ENCODE assay signal across 10 cellular contexts in the genomic region with DNA sequence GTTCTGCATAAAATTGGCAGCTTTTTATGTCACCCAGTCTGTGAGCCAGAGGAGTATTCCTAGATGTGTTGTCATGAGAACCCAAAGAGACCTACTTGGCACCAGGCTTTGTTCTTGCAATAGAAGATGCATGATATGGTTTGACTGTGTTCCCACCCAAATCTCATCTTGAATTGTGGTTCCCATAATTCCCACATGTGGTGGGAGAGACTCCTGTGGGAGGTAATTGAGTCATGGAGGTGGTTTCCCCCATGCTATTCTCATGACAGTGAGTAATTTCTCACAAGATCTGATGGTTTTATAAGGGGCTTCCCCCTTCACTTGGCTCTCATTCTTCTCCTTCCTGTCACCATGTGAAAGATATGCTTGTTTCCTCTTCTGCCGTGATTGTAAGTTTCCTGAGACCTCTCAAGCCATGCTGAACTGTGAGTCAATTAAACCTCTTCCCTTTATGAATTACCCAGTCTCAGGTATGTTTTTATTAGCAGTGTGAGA.
A peak's percentile ranks its signal among the peaks of the same experiment; 100 is the strongest.
DNase-seq lines count a peak whose midpoint lies in the region; ATAC-seq and TF ChIP-seq lines count a peak whose summit lies in the region.
"Had no signal": no experiment of that assay in that cellular context is flagged by ENCODE, and none has a peak within 500 bp of the region (broad histone marks: within the 10 kb centered on the region; RNA-seq: fewer than 3 reads in every experiment).

No MANE protein-coding gene starts in this region.

- H3K4me3 ChIP-seq in epithelial cell of esophagus (ENCODE audit: low read length) (no peak overlapping the region), uterus (no peak overlapping the region), stomach (no peak overlapping the region)

- H3K36me3 ChIP-seq in uterus (no peaks in the 10 kb centered on the region), stomach (no peaks in the 10 kb centered on the region)

- H3K4me1 ChIP-seq in uterus (no peaks in the 10 kb centered on the region), stomach (no peaks in the 10 kb centered on the region)

- ATAC-seq in GM18502 (IDR thresholded peaks at IDR 0.05; ENCODE audit: poor library complexity, unreplicated experiment) (peak; percentile 81), GM19463 (IDR thresholded peaks at IDR 0.05; ENCODE audit: unreplicated experiment) (peak; percentile 47), HG03439 (IDR thresholded peaks at IDR 0.05; ENCODE audit: unreplicated experiment) (peak; percentile 67), left lobe of liver (no peak)
- ATAC-seq: left colon had no signal

- intact Hi-C loops in uterus (cut with DNase I; ENCODE audit: low total_unique reads), result no loop called here
- intact Hi-C loops in stomach (cut with DNase I; ENCODE audit: low total_unique reads), result no loop called here

- 38 to 80% (median 63%) methylated on average over 1 of the region's 1 CpG for WGBS in stomach, 5 donors

- TF ChIP-seq POLR2A in uterus (IDR thresholded peaks at IDR 0.05), result no peak
- no peak for TF ChIP-seq POLR2A in stomach (IDR thresholded peaks at IDR 0.05)

- no peak for TF ChIP-seq EP300 in stomach (IDR thresholded peaks at IDR 0.05)

- H3K9me3 ChIP-seq in uterus (peaks cover 0 to 2% of the 10 kb centered on the region in 2 donors), stomach (peaks cover 0 to 15% (median 9%) of the 10 kb centered on the region in 4 donors)

- peak; percentile 22 for DNase-seq in epithelial cell of esophagus (ENCODE audit: low read depth)
- DNase-seq in NCI-H1694 treated with DMSO at 0.1 percent for 48 hours (lab: John Stamatoyannopoulos, UW), result no peak
- DNase-seq in uterus, result no peak
- no peak for DNase-seq in stomach
- DNase-seq in left lobe of liver (ENCODE audit: low spot score), result no peak
- DNase-seq: left colon, NCI-H345 had no signal

- H3K27ac ChIP-seq in uterus (no peak overlapping the region), stomach (no peak overlapping the region)

- H3K27me3 ChIP-seq in uterus (no peaks in the 10 kb centered on the region), stomach (no peaks in the 10 kb centered on the region)

- TF ChIP-seq CTCF in epithelial cell of esophagus (IDR thresholded peaks at IDR 0.05; ENCODE audit: insufficient read depth, low read depth, low read length, missing control alignments) (no peak), uterus (IDR thresholded peaks at IDR 0.05) (no peak), stomach (IDR thresholded peaks at IDR 0.05) (no peak)
